9 cellular contexts compared by ENCODE assay signal in genomic region chr5:95973793-95974325, GRCh38. TPM values are rescaled to one million over a fixed set of nuclear protein-coding genes. Genes with fewer than 3 reads are reported as not detected.
DNase-seq lines count a peak whose midpoint lies in the region; ATAC-seq and TF ChIP-seq lines count a peak whose summit lies in the region.
"Had no signal": no experiment of that assay in that cellular context is flagged by ENCODE, and none has a peak within 500 bp of the region (broad histone marks: within the 10 kb centered on the region; RNA-seq: fewer than 3 reads in every experiment).

No MANE protein-coding gene starts in this region.

- H3K4me3 Mint-ChIP-seq in activated CD4-positive, alpha-beta memory T cell treated with anti-CD3 and anti-CD28 coated beads for 36 hours = no peak overlapping the region
- H3K4me3 Mint-ChIP-seq in stimulated activated naive CD8-positive, alpha-beta T cell treated with anti-CD3 and anti-CD28 coated beads, Interleukin-15, amount 100 ng/mL, for 72 hours = no peak overlapping the region

- peaks cover 3% of the 10 kb centered on the region for H3K4me1 Mint-ChIP-seq in activated CD4-positive, alpha-beta memory T cell treated with anti-CD3 and anti-CD28 coated beads for 36 hours (ENCODE audit: low read depth)
- peaks cover 7% of the 10 kb centered on the region for H3K4me1 Mint-ChIP-seq in stimulated activated naive CD8-positive, alpha-beta T cell treated with anti-CD3 and anti-CD28 coated beads, Interleukin-15, amount 100 ng/mL, for 72 hours

- peak overlapping the region; percentile 26 for H3K27ac Mint-ChIP-seq in activated CD4-positive, alpha-beta memory T cell treated with anti-CD3 and anti-CD28 coated beads for 36 hours
- no peak overlapping the region for H3K27ac Mint-ChIP-seq in stimulated activated naive CD8-positive, alpha-beta T cell treated with anti-CD3 and anti-CD28 coated beads, Interleukin-15, amount 100 ng/mL, for 72 hours

- peaks cover 1% of the 10 kb centered on the region for H3K27me3 Mint-ChIP-seq in activated CD4-positive, alpha-beta memory T cell treated with anti-CD3 and anti-CD28 coated beads for 36 hours
- peaks cover 18% of the 10 kb centered on the region for H3K27me3 Mint-ChIP-seq in stimulated activated naive CD8-positive, alpha-beta T cell treated with anti-CD3 and anti-CD28 coated beads, Interleukin-15, amount 100 ng/mL, for 72 hours

- CTCF ChIA-PET in activated CD4-positive, alpha-beta memory T cell treated with anti-CD3 and anti-CD28 coated beads for 36 hours (lab: Charles Lee) = interaction anchor here (0.7 to 2.6 kb wide), 3 partner anchors 12 to 362 kb away, joined by 3 to 7 read pairs (median 3); partner anchors contain the start of gene ELL2

- H3K36me3 Mint-ChIP-seq in activated CD4-positive, alpha-beta memory T cell treated with anti-CD3 and anti-CD28 coated beads for 36 hours = no peaks in the 10 kb centered on the region

- H3K27ac ChIP-seq in right atrium auricular region (peak overlapping the region; percentile 24 to 44), breast epithelium (no peak overlapping the region)
- H3K27ac ChIP-seq: heart right ventricle had no signal

- H3K4me3 ChIP-seq in right atrium auricular region = no peak overlapping the region
- H3K4me3 ChIP-seq in breast epithelium = no peak overlapping the region
- H3K4me3 ChIP-seq: heart right ventricle had no signal

- POLR2A ChIA-PET in activated CD4-positive, alpha-beta memory T cell treated with anti-CD3 and anti-CD28 coated beads for 36 hours (lab: Charles Lee) = interaction anchor here (0.7 to 1.9 kb wide), 3 partner anchors 10 to 104 kb away, joined by 3 to 7 read pairs (median 5); no protein-coding TSS in a partner anchor

- DNase-seq in right atrium auricular region (ENCODE audit: low spot score) (no peak), Right ventricle myocardium superior (no peak), HPDE6-E6E7 (ENCODE audit: extremely low spot score) (no peak), NCI-H146 treated with DMSO at 0.1 percent for 48 hours (lab: John Stamatoyannopoulos, UW; ENCODE audit: unreplicated experiment) (no peak), breast epithelium (ENCODE audit: low spot score in 2 of 2) (no peak)
- peak; percentile 45 for DNase-seq in activated CD4-positive, alpha-beta memory T cell treated with anti-CD3 and anti-CD28 coated beads for 36 hours
- peak; percentile 12 to 34 for DNase-seq in stimulated activated naive CD8-positive, alpha-beta T cell treated with anti-CD3 and anti-CD28 coated beads, Interleukin-15, amount 100 ng/mL, for 72 hours
- DNase-seq: heart right ventricle had no signal

- H3K9me3 Mint-ChIP-seq in activated CD4-positive, alpha-beta memory T cell treated with anti-CD3 and anti-CD28 coated beads for 36 hours = peaks cover 7% of the 10 kb centered on the region
- H3K9me3 Mint-ChIP-seq in stimulated activated naive CD8-positive, alpha-beta T cell treated with anti-CD3 and anti-CD28 coated beads, Interleukin-15, amount 100 ng/mL, for 72 hours = peaks cover 0 to 5% of the 10 kb centered on the region in 2 donors

- H3K36me3 ChIP-seq in right atrium auricular region (no peaks in the 10 kb centered on the region), breast epithelium (no peaks in the 10 kb centered on the region)
- H3K36me3 ChIP-seq: heart right ventricle had no signal

- H3K9me3 ChIP-seq in right atrium auricular region (peaks cover 0 to 9% of the 10 kb centered on the region in 2 donors), breast epithelium (peaks cover 0 to 11% of the 10 kb centered on the region in 2 donors)

- H3K4me1 ChIP-seq in right atrium auricular region = peaks cover 0 to 12% of the 10 kb centered on the region in 2 donors
- no peaks in the 10 kb centered on the region for H3K4me1 ChIP-seq in breast epithelium

- intact Hi-C loops in Right ventricle myocardium superior (cut with DNase I) (no loop called here), breast epithelium (cut with DNase I; ENCODE audit: low total_unique reads) (loop anchor here (2.0 kb wide), 1 partner anchor 61 kb away; no protein-coding TSS in a partner anchor)
- intact Hi-C loops in activated CD4-positive, alpha-beta memory T cell treated with anti-CD3 and anti-CD28 coated beads for 36 hours (cut with micrococcal nuclease) = no loop called here

- H3K27me3 ChIP-seq in right atrium auricular region (no peaks in the 10 kb centered on the region), breast epithelium (no peaks in the 10 kb centered on the region)
- H3K27me3 ChIP-seq: heart right ventricle had no signal

- no peak for TF ChIP-seq POLR2A in breast epithelium (IDR thresholded peaks at IDR 0.05)

- no peak for ATAC-seq in Right ventricle myocardium superior (ENCODE audit: poor library complexity)
- ATAC-seq in HG03159 (IDR thresholded peaks at IDR 0.05; ENCODE audit: unreplicated experiment) = peak; percentile 86
- peak; percentile 97 for ATAC-seq in stimulated activated naive CD8-positive, alpha-beta T cell treated with anti-CD3 and anti-CD28 coated beads, Interleukin-15, amount 100 ng/mL, for 72 hours

- TF ChIP-seq CTCF in right atrium auricular region (IDR thresholded peaks at IDR 0.05) (no peak), breast epithelium (IDR thresholded peaks at IDR 0.05) (no peak)

RNA-seq across cellular contexts. Expression of gene ELL2, which starts 12.2 kb away (rescaled TPM):
- total RNA-seq in right atrium auricular region (10 to 100 TPM; 28.8 to 29.1 TPM), Right ventricle myocardium superior (30.8 TPM), breast epithelium (100 to 1,000 TPM in 2 of 3 donors, 10 to 100 TPM in 1; 95.7 to 211 (median 168) TPM)
- 100 to 1,000 TPM; 127 to 132 TPM for total RNA-seq in activated CD4-positive, alpha-beta memory T cell treated with anti-CD3 and anti-CD28 coated beads for 36 hours

Comparison
In these comparisons a context has a peak if more than half of its experiments do, and no peak if none do; other contexts are left out.
1. DNase-seq: peak in activated CD4-positive, alpha-beta memory T cell treated with anti-CD3 and anti-CD28 coated beads for 36 hours (single experiment) and stimulated activated naive CD8-positive, alpha-beta T cell treated with anti-CD3 and anti-CD28 coated beads, Interleukin-15, amount 100 ng/mL, for 72 hours (2 of 2); none in right atrium auricular region (single experiment), Right ventricle myocardium superior (single experiment), HPDE6-E6E7 (single experiment), NCI-H146 treated with DMSO at 0.1 percent for 48 hours (single experiment) and breast epithelium (0 of 2).
2. H3K27ac ChIP-seq: peak in right atrium auricular region (2 of 2); none in breast epithelium (0 of 2).